ENCODE assay signal across 13 cellular contexts in genomic region chr2:120847700-120848321, GRCh38.
A peak's percentile ranks its signal among the peaks of the same experiment; 100 is the strongest.
DNase-seq lines count a peak whose midpoint lies in the region; ATAC-seq and TF ChIP-seq lines count a peak whose summit lies in the region.
"Had no signal": no experiment of that assay in that cellular context is flagged by ENCODE, and none has a peak within 500 bp of the region (broad histone marks: within the 10 kb centered on the region; RNA-seq: fewer than 3 reads in every experiment).

No MANE protein-coding gene starts in this region.

- in situ Hi-C loops in G401 (cut with HindIII; ENCODE audit: low sequenced_read_pairs), result no loop called here

- ATAC-seq in GM18861 (IDR thresholded peaks at IDR 0.05; ENCODE audit: unreplicated experiment), result no peak
- ATAC-seq: gastroesophageal sphincter had no signal

- peak; percentile 36 for DNase-seq in G401 (ENCODE audit: low spot score)
- DNase-seq in NCI-H446 treated with DMSO at 0.1 percent for 48 hours (lab: John Stamatoyannopoulos, UW), result peak; percentile 95
- peak; percentile 34 for DNase-seq in choroid plexus epithelial cell (ENCODE audit: low read depth)
- peak; percentile 64 for DNase-seq in retina
- no peak for DNase-seq in NCI-H2196 (lab: John Stamatoyannopoulos, UW; ENCODE audit: unreplicated experiment)
- no peak for DNase-seq in inferior parietal cortex (ENCODE audit: extremely low spot score)
- DNase-seq: activated T-cell treated with anti-CD3 and anti-CD28 coated beads, Interleukin-2, amount 50 U/mL, for 1 hour; HFFc6; MM.1S; SW 1271 had no signal

- no peak overlapping the region for H3K4me3 ChIP-seq in choroid plexus epithelial cell (ENCODE audit: low read depth, low read length)
- H3K4me3 ChIP-seq: gastroesophageal sphincter, right atrium auricular region had no signal

- TF ChIP-seq CTCF in choroid plexus epithelial cell (conservative IDR thresholded peaks at IDR 0.05; ENCODE audit: low read depth, low read length), result no peak

Comparison
In these comparisons a context has a peak if more than half of its experiments do, and no peak if none do; other contexts are left out.
1. DNase-seq: peak in G401 (single experiment), NCI-H446 treated with DMSO at 0.1 percent for 48 hours (single experiment), choroid plexus epithelial cell (single experiment) and retina (single experiment); none in NCI-H2196 (single experiment) and inferior parietal cortex (single experiment).